Comparison of ENCODE assay signal across 7 cellular contexts in the genomic region with DNA sequence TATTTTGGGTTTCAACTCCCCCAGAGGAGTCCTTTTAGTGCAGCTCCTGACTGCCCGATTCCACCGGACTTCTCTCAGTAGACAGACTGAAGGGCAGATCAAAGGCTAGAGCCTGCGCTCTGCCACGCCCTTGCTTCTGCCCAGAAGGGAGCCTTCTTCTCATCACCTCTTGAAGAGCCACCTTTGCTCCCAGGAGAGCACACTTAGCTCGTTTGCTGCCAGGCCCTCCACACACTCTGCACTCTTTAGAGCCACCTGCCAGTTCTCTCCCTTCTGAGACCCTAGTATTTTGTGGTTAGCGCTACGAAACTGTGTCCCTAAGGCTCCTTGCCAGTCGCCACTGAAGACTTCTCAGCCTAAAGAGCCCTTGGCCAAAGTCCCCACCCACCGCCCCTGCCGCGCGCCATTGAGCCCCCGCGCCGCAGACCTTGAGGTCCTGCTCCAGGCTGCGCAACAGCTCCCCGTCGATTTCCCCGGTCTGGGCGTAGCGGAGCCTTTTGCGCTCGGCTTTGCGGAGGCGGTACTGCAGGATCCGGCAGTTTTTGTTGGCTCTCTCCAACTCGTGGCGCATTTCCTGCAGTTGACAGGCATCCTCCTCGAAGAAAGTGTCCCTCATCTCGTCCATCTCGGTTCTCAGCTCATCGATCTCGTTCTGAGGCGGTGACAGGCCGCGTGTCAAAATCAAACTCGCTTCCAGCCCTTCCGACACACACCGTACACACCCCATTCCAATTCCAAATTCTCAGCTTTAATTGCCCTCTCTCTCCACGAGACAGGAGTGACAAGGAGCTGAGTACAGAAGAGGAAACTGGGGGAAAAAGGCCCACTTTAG.
DNase-seq lines count a peak whose midpoint lies in the region; ATAC-seq and TF ChIP-seq lines count a peak whose summit lies in the region.

No MANE protein-coding gene starts in this region.

- peak overlapping the region; percentile 89 to 95 for H3K4me3 Mint-ChIP-seq in effector memory CD8-positive, alpha-beta T cell
- H3K4me3 Mint-ChIP-seq in stimulated activated naive CD8-positive, alpha-beta T cell treated with anti-CD3 and anti-CD28 coated beads, Interleukin-15, Interleukin-2, amounts not matched to agents 100 ng/mL and 50 ng/mL, for 24 hours: peak overlapping the region; percentile 87

- peak overlapping the region; percentile 53 to 67 for H3K27ac Mint-ChIP-seq in effector memory CD8-positive, alpha-beta T cell
- H3K27ac Mint-ChIP-seq in stimulated activated naive CD8-positive, alpha-beta T cell treated with anti-CD3 and anti-CD28 coated beads, Interleukin-15, Interleukin-2, amounts not matched to agents 100 ng/mL and 50 ng/mL, for 24 hours: peak overlapping the region; percentile 82

- peaks cover 27 to 30% of the 10 kb centered on the region in 2 donors for H3K4me1 Mint-ChIP-seq in effector memory CD8-positive, alpha-beta T cell (ENCODE audit: low read depth in 2 of 2)
- peaks cover 42% of the 10 kb centered on the region for H3K4me1 Mint-ChIP-seq in stimulated activated naive CD8-positive, alpha-beta T cell treated with anti-CD3 and anti-CD28 coated beads, Interleukin-15, Interleukin-2, amounts not matched to agents 100 ng/mL and 50 ng/mL, for 24 hours (ENCODE audit: low read depth)

- no peaks in the 10 kb centered on the region for H3K36me3 ChIP-seq in HEK293 (ENCODE audit: control insufficient read depth in 2 of 2, insufficient read depth in 1 of 2, low read length in 2 of 2)

- peak; percentile 32 for DNase-seq in activated CD4-positive, alpha-beta T cell treated with anti-CD3 and anti-CD28 coated beads, Interleukin-2, amount 50 U/mL, for 1 hour
- peak; percentile 9 to 25 (median 15) for DNase-seq in effector memory CD8-positive, alpha-beta T cell
- DNase-seq in middle frontal gyrus (ENCODE audit: extremely low spot score, low spot score): peak; percentile 35
- no peak for DNase-seq in amniotic stem cell (lab: John Stamatoyannopoulos, UW)

- POLR2A ChIA-PET in HEK293 (lab: Yijun Ruan, JAX): interaction anchor here (0.6 to 2.5 kb wide), 2 partner anchors 31 to 136 kb away, joined by 5 to 9 read pairs; no protein-coding TSS in a partner anchor

- peak overlapping the region; percentile 78; the same call in 1 of the 2 replicates for H3K4me3 ChIP-seq in HEK293 (ENCODE audit: low read depth, low read length)

- H3K27ac ChIP-seq in HEK293 (ENCODE audit: extremely low read depth, low read depth, low read length): no peak overlapping the region

- H3K9me3 ChIP-seq in HEK293 (ENCODE audit: control insufficient read depth, insufficient read depth, low read depth, low read length): no peaks in the 10 kb centered on the region

- H3K4me1 ChIP-seq in HEK293 (ENCODE audit: control insufficient read depth, insufficient read depth, low read length): peaks cover 3% of the 10 kb centered on the region; the same call in 1 of the 2 replicates

- peaks cover 12 to 14% of the 10 kb centered on the region in 2 donors for H3K27me3 Mint-ChIP-seq in effector memory CD8-positive, alpha-beta T cell
- H3K27me3 Mint-ChIP-seq in stimulated activated naive CD8-positive, alpha-beta T cell treated with anti-CD3 and anti-CD28 coated beads, Interleukin-15, Interleukin-2, amounts not matched to agents 100 ng/mL and 50 ng/mL, for 24 hours: peaks cover 51% of the 10 kb centered on the region

- no peak for TF ChIP-seq CTCF in HEK293 (tag by site-specific recombination; IDR thresholded peaks at IDR 0.05)

- CTCF ChIA-PET in HEK293 (lab: Yijun Ruan, JAX): interaction anchor here (0.7 to 4.3 kb wide), 12 partner anchors 13 to 95 kb away, joined by 3 to 54 read pairs (median 14); no protein-coding TSS in a partner anchor

- ATAC-seq in effector memory CD8-positive, alpha-beta T cell (replicated peaks): peak; percentile 11
- ATAC-seq in GM21526 (IDR thresholded peaks at IDR 0.05; ENCODE audit: low FRiP score, unreplicated experiment): no peak

- peaks cover 5% of the 10 kb centered on the region for H3K36me3 Mint-ChIP-seq in effector memory CD8-positive, alpha-beta T cell (ENCODE audit: insufficient read depth)
- H3K36me3 Mint-ChIP-seq in stimulated activated naive CD8-positive, alpha-beta T cell treated with anti-CD3 and anti-CD28 coated beads, Interleukin-15, Interleukin-2, amounts not matched to agents 100 ng/mL and 50 ng/mL, for 24 hours (ENCODE audit: low read depth): no peaks in the 10 kb centered on the region

- H3K9me3 Mint-ChIP-seq in effector memory CD8-positive, alpha-beta T cell: no peaks in the 10 kb centered on the region
- no peaks in the 10 kb centered on the region for H3K9me3 Mint-ChIP-seq in stimulated activated naive CD8-positive, alpha-beta T cell treated with anti-CD3 and anti-CD28 coated beads, Interleukin-15, Interleukin-2, amounts not matched to agents 100 ng/mL and 50 ng/mL, for 24 hours

TF ChIP-seq in HEK293, 187 proteins besides CTCF, POLR2A, EP300 and RAD21:
- 0 out of 2 replicates have a peak, but pooled peaks have one; percentile 44 for TF ChIP-seq ZNF202 (tag by site-specific recombination; IDR thresholded peaks at IDR 0.05; ENCODE audit: borderline replicate concordance)
- TF ChIP-seq ZFHX2 (tag by site-specific recombination; conservative IDR thresholded peaks at IDR 0.05): no peak
- TF ChIP-seq ZNF830 (tag by site-specific recombination; IDR thresholded peaks at IDR 0.05; ENCODE audit: low read depth): no peak
- TF ChIP-seq, protein P1, sequence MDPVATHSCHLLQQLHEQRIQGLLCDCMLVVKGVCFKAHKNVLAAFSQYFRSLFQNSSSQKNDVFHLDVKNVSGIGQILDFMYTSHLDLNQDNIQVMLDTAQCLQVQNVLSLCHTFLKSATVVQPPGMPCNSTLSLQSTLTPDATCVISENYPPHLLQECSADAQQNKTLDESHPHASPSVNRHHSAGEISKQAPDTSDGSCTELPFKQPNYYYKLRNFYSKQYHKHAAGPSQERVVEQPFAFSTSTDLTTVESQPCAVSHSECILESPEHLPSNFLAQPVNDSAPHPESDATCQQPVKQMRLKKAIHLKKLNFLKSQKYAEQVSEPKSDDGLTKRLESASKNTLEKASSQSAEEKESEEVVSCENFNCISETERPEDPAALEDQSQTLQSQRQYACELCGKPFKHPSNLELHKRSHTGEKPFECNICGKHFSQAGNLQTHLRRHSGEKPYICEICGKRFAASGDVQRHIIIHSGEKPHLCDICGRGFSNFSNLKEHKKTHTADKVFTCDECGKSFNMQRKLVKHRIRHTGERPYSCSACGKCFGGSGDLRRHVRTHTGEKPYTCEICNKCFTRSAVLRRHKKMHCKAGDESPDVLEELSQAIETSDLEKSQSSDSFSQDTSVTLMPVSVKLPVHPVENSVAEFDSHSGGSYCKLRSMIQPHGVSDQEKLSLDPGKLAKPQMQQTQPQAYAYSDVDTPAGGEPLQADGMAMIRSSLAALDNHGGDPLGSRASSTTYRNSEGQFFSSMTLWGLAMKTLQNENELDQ (tag by site-specific recombination; IDR thresholded peaks at IDR 0.05; ENCODE audit: low read depth): no peak
- no peak for TF ChIP-seq YY2 (tag by site-specific recombination; IDR thresholded peaks at IDR 0.05)
